In genomic region chr1:202213361-202214088, GRCh38 we compare ENCODE assay signal across 9 cellular contexts. TPM values are rescaled to one million over a fixed set of nuclear protein-coding genes. Genes with fewer than 3 reads are reported as not detected.
DNase-seq lines count a peak whose midpoint lies in the region; ATAC-seq, FAIRE-seq and TF ChIP-seq lines count a peak whose summit lies in the region.
"Had no signal": no experiment of that assay in that cellular context is flagged by ENCODE, and none has a peak within 500 bp of the region (broad histone marks: within the 10 kb centered on the region; RNA-seq: fewer than 3 reads in every experiment).

No MANE protein-coding gene starts in this region.

- H4K20me1 ChIP-seq in H1 (replicated peaks in 1 of 2; ENCODE audit: control insufficient read depth in 1 of 2, insufficient read depth in 2 of 2, low read length in 2 of 2): no peaks in the 10 kb centered on the region

- H3K4me1 ChIP-seq in H1 (replicated peaks in 1 of 4; ENCODE audit: control insufficient read depth in 3 of 4, insufficient read depth in 4 of 4, low read length in 3 of 4) (peaks cover 0 to 3% (median 1%) of the 10 kb centered on the region in 4 experiments; a peak in 5 of 7 replicates), parathyroid adenoma (no peaks in the 10 kb centered on the region), thyroid gland (peaks cover 21% of the 10 kb centered on the region in 2 donors)

- H3K4ac ChIP-seq in H1 (replicated peaks; ENCODE audit: insufficient read length, low read depth, low read length): peak overlapping the region; percentile 33

- POLR2A ChIA-PET in H1 (lab: Charles Lee; ENCODE audit: partially characterized antibody): interaction anchor here (0.8 to 1.2 kb wide), 4 partner anchors 10 to 112 kb away, joined by 3 to 5 read pairs (median 3); no protein-coding TSS in a partner anchor

- H3K23ac ChIP-seq in H1 (ENCODE audit: insufficient read length): no peak overlapping the region

- ATAC-seq in GM18909 (IDR thresholded peaks at IDR 0.05; ENCODE audit: poor library complexity, unreplicated experiment) (no peak), HG03354 (IDR thresholded peaks at IDR 0.05; ENCODE audit: poor library complexity, severe bottlenecking, unreplicated experiment) (no peak)

- H3K79me1 ChIP-seq in H1 (ENCODE audit: low read depth, low read length): no peaks in the 10 kb centered on the region

- H2BK15ac ChIP-seq in H1 (ENCODE audit: low read length): peak overlapping the region; percentile 82; the same call in 1 of the 2 replicates

- H3K4me3 ChIP-seq in H1 (ENCODE audit: extremely low read depth in 1 of 4, insufficient read depth in 2 of 4, low read depth in 3 of 4, low read length in 4 of 4): peak overlapping the region; percentile 60 to 74 (median 62)
- no peak overlapping the region for H3K4me3 ChIP-seq in parathyroid adenoma (ENCODE audit: low read depth, low read length)
- peak overlapping the region in 1 of 3 donors; percentile 34 for H3K4me3 ChIP-seq in thyroid gland (replicated peaks in 1 of 3)

- H3K9me3 ChIP-seq in H1 (ENCODE audit: insufficient read depth in 2 of 2, low read depth in 1 of 2, low read length in 1 of 2): no peaks in the 10 kb centered on the region
- no peaks in the 10 kb centered on the region for H3K9me3 ChIP-seq in parathyroid adenoma (ENCODE audit: control insufficient read depth, low read length)
- H3K9me3 ChIP-seq in thyroid gland: no peaks in the 10 kb centered on the region

- H2AFZ ChIP-seq in H1 (ENCODE audit: low read length) (peak overlapping the region; percentile 47; the same call in 1 of the 2 replicates), parathyroid adenoma (peak overlapping the region; percentile 50)

- peak overlapping the region; percentile 74 to 80 for H3K4me2 ChIP-seq in H1 (ENCODE audit: insufficient read depth in 1 of 2, low read depth in 2 of 2, low read length in 2 of 2)
- H3K4me2 ChIP-seq in parathyroid adenoma (ENCODE audit: low read length): no peak overlapping the region

- peaks cover 2 to 10% (median 8%) of the 10 kb centered on the region in 4 experiments; a peak in 6 of 7 replicates for H3K27me3 ChIP-seq in H1 (replicated peaks in 1 of 4; ENCODE audit: control insufficient read depth in 3 of 4, extremely low read depth in 1 of 4, insufficient read depth in 3 of 4, low read length in 3 of 4)
- no peaks in the 10 kb centered on the region for H3K27me3 ChIP-seq in parathyroid adenoma (ENCODE audit: control insufficient read depth, insufficient read depth, low read length)
- H3K27me3 ChIP-seq in thyroid gland: no peaks in the 10 kb centered on the region

- peak overlapping the region; percentile 48 for H2BK120ac ChIP-seq in H1 (replicated peaks; ENCODE audit: low read depth, low read length)

- H3K36me3 ChIP-seq in H1 (ENCODE audit: control insufficient read depth in 2 of 4, insufficient read depth in 4 of 4, low read length in 3 of 4) (no peaks in the 10 kb centered on the region), parathyroid adenoma (ENCODE audit: control insufficient read depth, insufficient read depth, low read length) (no peaks in the 10 kb centered on the region), thyroid gland (no peaks in the 10 kb centered on the region)

- FAIRE-seq in H1 (lab: Jason Lieb, UNC): peak; percentile 77
- FAIRE-seq: islet of Langerhans had no signal

- peak overlapping the region; percentile 15; the same call in 1 of the 2 replicates for H2BK5ac ChIP-seq in H1 (ENCODE audit: low read depth, low read length)

- H2BK20ac ChIP-seq in H1 (ENCODE audit: low read length): no peak overlapping the region

- no peaks in the 10 kb centered on the region for H3K79me2 ChIP-seq in H1 (ENCODE audit: control insufficient read depth in 1 of 2, insufficient read depth in 2 of 2, low read length in 2 of 2)
- no peaks in the 10 kb centered on the region for H3K79me2 ChIP-seq in parathyroid adenoma

- TF ChIP-seq POLR2A in H1 (IDR thresholded peaks at IDR 0.05; ENCODE audit: control extremely low read depth in 1 of 2, low read depth in 2 of 2, low read length in 2 of 2): no peak
- TF ChIP-seq POLR2A in thyroid gland (IDR thresholded peaks at IDR 0.05): no peak

- CTCF ChIA-PET in H1 (lab: Charles Lee; ENCODE audit: partially characterized antibody): interaction anchor here (0.5 to 14.5 kb wide), 34 partner anchors 7 to 1060 kb away, joined by 3 to 249 read pairs (median 6); partner anchors contain the start of genes LGR6 and UBE2T

- H3K18ac ChIP-seq in H1 (ENCODE audit: extremely low read depth, low read length): peak overlapping the region; percentile 52; the same call in 1 of the 2 replicates

- TF ChIP-seq EP300 in H1 (IDR thresholded peaks at IDR 0.05; ENCODE audit: borderline replicate concordance in 1 of 2, low read depth in 2 of 2, low read length in 2 of 2): no peak

- 14% methylated on average over 8 of the region's 8 CpGs; no CpG with 5 or more reads in 1 of the 2 experiments for WGBS in H1 (ENCODE audit: extremely low coverage in 1 of 2, insufficient coverage in 1 of 2, insufficient read length in 1 of 2, insufficient replicate concordance in 2 of 2, low coverage in 1 of 2, low lambda C conversion rate in 2 of 2, missing lambda C conversion rate in 1 of 2), 2 experiments
- WGBS in thyroid gland, 2 donors: 29 to 31% methylated on average over 8 of the region's 8 CpGs

- H3K27ac ChIP-seq in H1 (ENCODE audit: low read depth, low read length) (no peak overlapping the region), parathyroid adenoma (no peak overlapping the region), thyroid gland (peak overlapping the region in 1 of 3 donors; percentile 48)

- H3K9ac ChIP-seq in H1 (replicated peaks in 1 of 4; ENCODE audit: extremely low read depth in 1 of 4, low read depth in 3 of 4, low read length in 3 of 4): no peak overlapping the region
- no peak overlapping the region for H3K9ac ChIP-seq in parathyroid adenoma

- peak overlapping the region; percentile 26 for H3K56ac ChIP-seq in H1 (replicated peaks; ENCODE audit: insufficient read length, low read depth, low read length)

- H4K91ac ChIP-seq in H1 (replicated peaks; ENCODE audit: insufficient read length, low read length): peak overlapping the region; percentile 39

- TF ChIP-seq CTCF in H1 (IDR thresholded peaks at IDR 0.05; ENCODE audit: control extremely low read depth in 1 of 3, insufficient read depth in 1 of 3, low read depth in 1 of 3, low read length in 3 of 3) (peak; percentile 72 to 97 (median 88)), parathyroid adenoma (IDR thresholded peaks at IDR 0.05) (no peak), thyroid gland (IDR thresholded peaks at IDR 0.05) (peak in 2 of 6 experiments; percentile 9 to 12)

- intact Hi-C loops in thyroid gland (cut with DNase I): no loop called here

- H4K8ac ChIP-seq in H1 (ENCODE audit: extremely low read depth, insufficient read depth, low read length): peak overlapping the region; percentile 93; the same call in 1 of the 2 replicates

- peaks cover 5% of the 10 kb centered on the region; the same call in 1 of the 2 replicates for H3K23me2 ChIP-seq in H1 (ENCODE audit: low read depth, low read length)

- peak; percentile 52 to 69 for TF ChIP-seq RAD21 in H1 (IDR thresholded peaks at IDR 0.05 in 1 of 2, conservative IDR thresholded peaks at IDR 0.05 in 1 of 2; ENCODE audit: low read depth in 2 of 2, low read length in 2 of 2)

- H4K5ac ChIP-seq in H1 (ENCODE audit: insufficient read length, low read depth, low read length): peak overlapping the region; percentile 46

- DNase-seq in ELR (ENCODE audit: low read depth) (peak; percentile 37), NCI-H524 (lab: John Stamatoyannopoulos, UW) (peak; percentile 44 to 66), H1 (ENCODE audit: low read depth in 1 of 2, low spot score in 2 of 2) (peak in 1 of 2 experiments; percentile 60), thyroid gland (no peak)
- no peak for DNase-seq in stimulated activated naive CD4-positive, alpha-beta T cell treated with Interleukin-2 at 50 U/mL for 16 hours (lab: John Stamatoyannopoulos, UW)

- H2BK12ac ChIP-seq in H1 (ENCODE audit: low read depth, low read length): peak overlapping the region; percentile 69; the same call in 1 of the 2 replicates

- no peak overlapping the region for H2AK5ac ChIP-seq in H1 (ENCODE audit: low read depth, low read length)

- no peak overlapping the region for H3K14ac ChIP-seq in H1 (ENCODE audit: insufficient read length)

TF ChIP-seq in H1, 55 proteins besides CTCF, POLR2A, EP300 and RAD21 (continues in another document):
- TF ChIP-seq RNF2 (IDR thresholded peaks at IDR 0.05; ENCODE audit: borderline replicate concordance, low read depth, low read length, missing control alignments, poor library complexity, severe bottlenecking) (no peak), NANOG (IDR thresholded peaks at IDR 0.05; ENCODE audit: insufficient read depth, low read depth, low read length, poor library complexity, severe bottlenecking) (no peak), POU5F1 (IDR thresholded peaks at IDR 0.05; ENCODE audit: low read depth, low read length) (no peak), GABPA (IDR thresholded peaks at IDR 0.05; ENCODE audit: borderline replicate concordance, insufficient read depth, low read length) (no peak), HDAC6 (IDR thresholded peaks at IDR 0.05; ENCODE audit: low read depth, low read length) (no peak), ZNF274 (IDR thresholded peaks at IDR 0.05; ENCODE audit: borderline replicate concordance, extremely low read depth, low read length) (no peak), SAP30 (IDR thresholded peaks at IDR 0.05; ENCODE audit: insufficient read depth, insufficient replicate concordance, low read length) (no peak)

RNA-seq across cellular contexts. Expression of gene LGR6, which starts 19.9 kb away (rescaled TPM):
- total RNA-seq in H1 (2021; fragmentation: NEBNext Ultra II Directional; extraction: Animal tissue kit (Norgen Biotek cat#: 25700)): 0.50 and 1.1 TPM in 2 replicates
- polyA plus RNA-seq in H1 (2011; rRNA removed): 1.0 and 1.3 TPM in 2 replicates
- 0.56 TPM for polyA plus RNA-seq in H1 (2011; cell fraction: cytosol; rRNA removed)
- polyA plus RNA-seq in H1 (2011; cell fraction: nucleus; rRNA removed): 1.6 TPM
- polyA plus RNA-seq in H1 (2012, experiment 1 of 2): 0.36 to 1.2 TPM (median 0.82 TPM) in 4 replicates
- 0.59 TPM for polyA plus RNA-seq in H1 (2012, experiment 2 of 2)
- 1.0 TPM for polyA plus RNA-seq in H1 (2013, experiment 1 of 2)
- polyA plus RNA-seq in H1 (2013, experiment 2 of 2): 1.0 TPM
- 0.66 and 0.91 TPM in 2 replicates for polyA minus RNA-seq in H1 (2011; rRNA and poly(A)+ RNA removed)
- 2.3 TPM for polyA minus RNA-seq in H1 (2011; cell fraction: cytosol; rRNA and poly(A)+ RNA removed)
- 1.7 TPM for polyA minus RNA-seq in H1 (2011; cell fraction: nucleus; rRNA and poly(A)+ RNA removed)
- 1 to 10 TPM; 2.8 to 7.0 (median 4.5) TPM for total RNA-seq in thyroid gland

RNA-seq across cellular contexts. Expression of gene PTPN7, which starts 53.1 kb away (rescaled TPM):
- not detected in 2 replicates for total RNA-seq in H1 (2021; fragmentation: NEBNext Ultra II Directional; extraction: Animal tissue kit (Norgen Biotek cat#: 25700))
- 0.20 TPM in 2 replicates for polyA plus RNA-seq in H1 (2011; rRNA removed)
- 0.31 TPM for polyA plus RNA-seq in H1 (2011; cell fraction: cytosol; rRNA removed)
- polyA plus RNA-seq in H1 (2011; cell fraction: nucleus; rRNA removed): 0.46 TPM
- 0.11 to 0.37 TPM (median 0.14 TPM) in 3 of 4 replicates, not detected in the other for polyA plus RNA-seq in H1 (2012, experiment 1 of 2)
- 0.13 TPM for polyA plus RNA-seq in H1 (2012, experiment 2 of 2)
- 0.12 TPM for polyA plus RNA-seq in H1 (2013, experiment 1 of 2)
- 0.11 TPM for polyA plus RNA-seq in H1 (2013, experiment 2 of 2)
- 0.10 TPM in 1 of 2 replicates, not detected in the other for polyA minus RNA-seq in H1 (2011; rRNA and poly(A)+ RNA removed)
- not detected for polyA minus RNA-seq in H1 (2011; cell fraction: cytosol; rRNA and poly(A)+ RNA removed)
- not detected for polyA minus RNA-seq in H1 (2011; cell fraction: nucleus; rRNA and poly(A)+ RNA removed)
- total RNA-seq in thyroid gland: 1 to 10 TPM; 1.3 to 4.3 (median 2.1) TPM

Comparison
In these comparisons a context has a peak if more than half of its experiments do, and no peak if none do; other contexts are left out.
1. DNase-seq: peak in ELR (single experiment) and NCI-H524 (2 of 2); none in thyroid gland (0 of 2) and stimulated activated naive CD4-positive, alpha-beta T cell treated with Interleukin-2 at 50 U/mL for 16 hours (single experiment).